In the genomic region with DNA sequence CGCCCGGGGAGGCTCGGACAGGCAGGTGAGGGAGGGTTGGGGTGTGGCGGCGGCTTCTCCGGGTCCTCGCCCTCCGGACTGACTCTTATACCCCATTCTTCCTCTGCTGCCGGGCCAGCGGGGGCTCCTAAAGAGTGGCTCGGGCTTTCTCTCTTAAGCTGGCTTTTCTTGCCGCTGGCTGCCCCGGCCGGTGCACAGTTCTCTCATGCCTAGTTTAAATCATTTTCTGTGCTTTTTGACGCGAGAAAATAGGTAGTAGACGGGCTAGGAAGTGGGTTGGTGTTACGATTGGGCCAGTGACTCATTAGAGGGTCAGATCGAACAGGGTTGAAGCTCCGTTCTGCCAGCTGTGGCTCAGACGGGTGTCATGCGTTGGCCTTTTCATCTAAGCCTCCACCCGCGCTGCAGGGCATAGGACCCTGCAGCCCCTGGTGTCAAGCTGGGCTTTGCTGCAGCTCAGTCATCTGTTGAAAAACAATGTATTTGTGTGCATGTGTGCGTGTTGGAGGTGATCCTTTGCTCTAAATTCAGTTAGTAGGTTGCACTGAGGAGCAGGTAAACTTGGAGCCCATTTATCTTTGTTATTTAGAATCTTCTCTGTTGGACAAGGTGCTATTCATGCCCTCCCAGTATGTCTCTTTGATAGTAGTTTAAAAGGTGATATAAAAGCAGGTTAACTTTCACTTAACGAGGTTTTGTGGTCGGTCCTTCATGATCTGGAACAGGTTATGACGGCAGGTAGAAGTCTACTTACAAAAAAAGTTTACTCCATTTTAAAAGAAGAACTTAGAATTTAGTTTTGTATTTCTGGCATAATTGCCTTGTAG, we compare ENCODE assay signal across 8 cellular contexts. TPM values are rescaled to one million over a fixed set of nuclear protein-coding genes. Genes with fewer than 3 reads are reported as not detected.
DNase-seq lines count a peak whose midpoint lies in the region; ATAC-seq lines count a peak whose summit lies in the region.

No MANE protein-coding gene starts in this region.

- H3K27ac Mint-ChIP-seq in activated CD4-positive, alpha-beta memory T cell treated with anti-CD3 and anti-CD28 coated beads for 36 hours: peak overlapping the region; percentile 70

- no peak overlapping the region for H2BK15ac ChIP-seq in mesendoderm (replicated peaks; ENCODE audit: low read depth)

- no peaks in the 10 kb centered on the region for H3K36me3 Mint-ChIP-seq in activated CD4-positive, alpha-beta memory T cell treated with anti-CD3 and anti-CD28 coated beads for 36 hours

- no peaks in the 10 kb centered on the region for H3K27me3 ChIP-seq in mesendoderm (ENCODE audit: insufficient read depth, low read length, poor library complexity)

- peak overlapping the region; percentile 95 for H3K56ac ChIP-seq in mesendoderm (ENCODE audit: low read length)

- peak overlapping the region; percentile 94 for H3K18ac ChIP-seq in mesendoderm (ENCODE audit: low read length)

- peak overlapping the region; percentile 97 for H3K4ac ChIP-seq in mesendoderm (ENCODE audit: low read depth, low read length)

- H3K4me2 ChIP-seq in mesendoderm (ENCODE audit: low read length): peak overlapping the region; percentile 98

- no peak overlapping the region for H2AK5ac ChIP-seq in mesendoderm (ENCODE audit: low read length)

- WGBS in mesendoderm (ENCODE audit: extremely low coverage, insufficient coverage, low lambda C conversion rate): no CpG with 5 or more reads among the region's 28 CpGs

- CTCF ChIA-PET in activated CD4-positive, alpha-beta memory T cell treated with anti-CD3 and anti-CD28 coated beads for 36 hours (lab: Charles Lee): interaction anchor here (0.9 kb wide), 1 partner anchor 86 kb away, joined by 3 read pairs; no protein-coding TSS in a partner anchor

- no peaks in the 10 kb centered on the region for H3K36me3 ChIP-seq in mesendoderm (ENCODE audit: control insufficient read depth, insufficient read depth, low read length)

- DNase-seq in NCI-H1417 (lab: John Stamatoyannopoulos, UW): peak; percentile 44 to 74 (median 73)
- no peak for DNase-seq in NCI-H1417 treated with DMSO at 0.1 percent for 48 hours (lab: John Stamatoyannopoulos, UW)
- DNase-seq in NCI-H2029 (lab: John Stamatoyannopoulos, UW): peak; percentile 26
- DNase-seq in activated CD4-positive, alpha-beta memory T cell treated with anti-CD3 and anti-CD28 coated beads for 36 hours: peak; percentile 70
- DNase-seq in effector CD4-positive, alpha-beta T cell: peak; percentile 39
- peak; percentile 73 for DNase-seq in mesendoderm
- peak; percentile 14 to 26 for DNase-seq in stimulated activated CD8-positive, alpha-beta memory T cell treated with anti-CD3 and anti-CD28 coated beads, Interleukin-15, amount 100 ng/mL, for 4 hours (ENCODE audit: low read depth in 2 of 2)

- H3K9me3 Mint-ChIP-seq in activated CD4-positive, alpha-beta memory T cell treated with anti-CD3 and anti-CD28 coated beads for 36 hours: no peaks in the 10 kb centered on the region

- peak overlapping the region; percentile 68 for H3K4me3 ChIP-seq in mesendoderm (ENCODE audit: low read length)

- peaks cover 32% of the 10 kb centered on the region for H3K79me2 ChIP-seq in mesendoderm (ENCODE audit: control insufficient read depth, insufficient read depth, low read length)

- H3K23ac ChIP-seq in mesendoderm (ENCODE audit: low read length): no peak overlapping the region

- H3K9ac ChIP-seq in mesendoderm (ENCODE audit: low read length): peak overlapping the region; percentile 75

- no peak overlapping the region for H4K8ac ChIP-seq in mesendoderm (ENCODE audit: low read depth, low read length)

- H2BK5ac ChIP-seq in mesendoderm (ENCODE audit: low read length): no peak overlapping the region

- H3K27me3 Mint-ChIP-seq in activated CD4-positive, alpha-beta memory T cell treated with anti-CD3 and anti-CD28 coated beads for 36 hours: no peaks in the 10 kb centered on the region

- POLR2A ChIA-PET in activated CD4-positive, alpha-beta memory T cell treated with anti-CD3 and anti-CD28 coated beads for 36 hours (lab: Charles Lee): interaction anchor here (1.0 kb wide), 2 partner anchors 24 to 957 kb away, joined by 3 read pairs; no protein-coding TSS in a partner anchor

- H3K4me1 Mint-ChIP-seq in activated CD4-positive, alpha-beta memory T cell treated with anti-CD3 and anti-CD28 coated beads for 36 hours (ENCODE audit: low read depth): peaks cover 22% of the 10 kb centered on the region

- H3K79me1 ChIP-seq in mesendoderm (ENCODE audit: low read length): peaks cover 15% of the 10 kb centered on the region

- H3K4me1 ChIP-seq in mesendoderm (ENCODE audit: control insufficient read depth, low read depth, low read length): peaks cover 14% of the 10 kb centered on the region

- H3K4me3 Mint-ChIP-seq in activated CD4-positive, alpha-beta memory T cell treated with anti-CD3 and anti-CD28 coated beads for 36 hours: peak overlapping the region; percentile 85

- no peak overlapping the region for H4K5ac ChIP-seq in mesendoderm (ENCODE audit: low read length)

- H3K27ac ChIP-seq in mesendoderm (ENCODE audit: low read depth, low read length): peak overlapping the region; percentile 92

- peak; percentile 27 for ATAC-seq in HG02763 (IDR thresholded peaks at IDR 0.05; ENCODE audit: unreplicated experiment)

- intact Hi-C loops in activated CD4-positive, alpha-beta memory T cell treated with anti-CD3 and anti-CD28 coated beads for 36 hours (cut with micrococcal nuclease): loop anchor here (1.0 to 5.0 kb wide), 6 partner anchors 56 to 720 kb away; a partner anchor contains a TSS

- peak overlapping the region; percentile 89 for H2BK120ac ChIP-seq in mesendoderm (ENCODE audit: low read depth, low read length)

RNA-seq across cellular contexts. Expression of a gene that starts 0.8 kb away (rescaled TPM):
- 10 to 100 TPM in 1 of 2 experiments, 1 to 10 TPM in 1; 9.6 to 11.0 TPM for total RNA-seq in activated CD4-positive, alpha-beta memory T cell treated with anti-CD3 and anti-CD28 coated beads for 36 hours
- 23.0 TPM for polyA plus RNA-seq in mesendoderm (2013, experiment 1 of 2)
- polyA plus RNA-seq in mesendoderm (2013, experiment 2 of 2): 20.7 TPM
